Comparison of ENCODE assay signal across 1 cellular context in genomic region chr19:43624933-43625332, GRCh38.
TF ChIP-seq lines count a peak whose summit lies in the region.

No MANE protein-coding gene starts in this region.

TF ChIP-seq in K562, 482 proteins besides CTCF, POLR2A, EP300 and RAD21 (continues in another document):
- no peak for TF ChIP-seq HNRNPH1 (optimal IDR thresholded peaks at IDR 0.05; ENCODE audit: low read depth, low read length)
- TF ChIP-seq NR1H2 (CRISPR knock-in tag; IDR thresholded peaks at IDR 0.05): no peak
- no peak for TF ChIP-seq E2F5 (CRISPR knock-in tag; IDR thresholded peaks at IDR 0.05)
- no peak for TF ChIP-seq POLR2H (tag; IDR thresholded peaks at IDR 0.05; ENCODE audit: low read depth)
- TF ChIP-seq FOS (IDR thresholded peaks at IDR 0.05; ENCODE audit: extremely low read depth, insufficient read length): no peak
- no peak for TF ChIP-seq JUN (IDR thresholded peaks at IDR 0.05; ENCODE audit: borderline replicate concordance, low read depth, low read length)
- no peak for TF ChIP-seq JUN (CRISPR knock-in tag; IDR thresholded peaks at IDR 0.05; ENCODE audit: borderline replicate concordance)
- TF ChIP-seq CBFA2T3 (IDR thresholded peaks at IDR 0.05): peak; percentile 42; the same call in 1 of the 2 replicates
- peak in 1 of 2 experiments; percentile 49 for TF ChIP-seq E2F6 (IDR thresholded peaks at IDR 0.05; ENCODE audit: borderline replicate concordance in 1 of 2, extremely low read depth in 1 of 2, insufficient read depth in 1 of 2, insufficient read length in 1 of 2, low read depth in 1 of 2, low read length in 1 of 2, poor library complexity in 1 of 2, severe bottlenecking in 1 of 2)
- no peak for TF ChIP-seq ZNF764 (CRISPR knock-in tag; IDR thresholded peaks at IDR 0.05; ENCODE audit: low read depth)
- TF ChIP-seq TEAD4 (IDR thresholded peaks at IDR 0.05; ENCODE audit: low read length): peak; percentile 13; the same call in 1 of the 2 replicates
- no peak for TF ChIP-seq TEAD4 (CRISPR knock-in tag; IDR thresholded peaks at IDR 0.05; ENCODE audit: borderline replicate concordance)
- no peak for TF ChIP-seq JUND (IDR thresholded peaks at IDR 0.05; ENCODE audit: borderline replicate concordance, low read depth, low read length)
- peak; percentile 18; the same call in 1 of the 3 replicates for TF ChIP-seq JUND (tag; IDR thresholded peaks at IDR 0.05; ENCODE audit: borderline replicate concordance, low read depth, low read length)
- TF ChIP-seq PTRF (tag; IDR thresholded peaks at IDR 0.05): no peak
- no peak for TF ChIP-seq ZSCAN29 (IDR thresholded peaks at IDR 0.05)
- 0 out of 2 replicates have a peak, but pooled peaks have one; percentile 33 for TF ChIP-seq SMC3 (conservative IDR thresholded peaks at IDR 0.05; ENCODE audit: insufficient read depth, low read depth, low read length)
- no peak for TF ChIP-seq ZNF280A (IDR thresholded peaks at IDR 0.05; ENCODE audit: low read depth, partially characterized antibody)
- no peak for TF ChIP-seq GTF2B (IDR thresholded peaks at IDR 0.05; ENCODE audit: extremely low read depth, insufficient read length)
- TF ChIP-seq SIRT6 (IDR thresholded peaks at IDR 0.05; ENCODE audit: low read depth, low read length): no peak
- no peak for TF ChIP-seq MTA2 (IDR thresholded peaks at IDR 0.05; ENCODE audit: low read depth)
- TF ChIP-seq SP1 (CRISPR knock-in tag; IDR thresholded peaks at IDR 0.05): peak; percentile 61
- TF ChIP-seq IRF1 (CRISPR knock-in tag; IDR thresholded peaks at IDR 0.05; ENCODE audit: borderline replicate concordance): no peak
- TF ChIP-seq POLR2B (IDR thresholded peaks at IDR 0.05; ENCODE audit: low read depth, partially characterized antibody): no peak
- peak; percentile 49 for TF ChIP-seq HNRNPLL (IDR thresholded peaks at IDR 0.05; ENCODE audit: low read depth, low read length, poor library complexity, severe bottlenecking)
- no peak for TF ChIP-seq WHSC1 (IDR thresholded peaks at IDR 0.05; ENCODE audit: low read length)
- no peak for TF ChIP-seq NR2C2 (CRISPR knock-in tag; IDR thresholded peaks at IDR 0.05)
- no peak for TF ChIP-seq NR2C2 (tag; IDR thresholded peaks at IDR 0.05)
- TF ChIP-seq ERF (CRISPR knock-in tag; IDR thresholded peaks at IDR 0.05): no peak
- peak; percentile 65 to 68; a peak in 1 of 4 replicates for TF ChIP-seq UBTF (IDR thresholded peaks at IDR 0.05; ENCODE audit: borderline replicate concordance in 1 of 2, low read depth in 2 of 2, low read length in 2 of 2)
- no peak for TF ChIP-seq CBX2 (IDR thresholded peaks at IDR 0.05; ENCODE audit: insufficient read depth, low read length, poor library complexity, severe bottlenecking)
- TF ChIP-seq ASH1L (IDR thresholded peaks at IDR 0.05; ENCODE audit: borderline replicate concordance, low read depth, partially characterized antibody): no peak
- TF ChIP-seq NEUROD1 (IDR thresholded peaks at IDR 0.05; ENCODE audit: borderline replicate concordance, low read depth, low read length, partially characterized antibody): peak; percentile 16
- peak; percentile 34 for TF ChIP-seq CTCFL (IDR thresholded peaks at IDR 0.05; ENCODE audit: borderline replicate concordance, insufficient read depth, low read depth, low read length, poor library complexity, severe bottlenecking)
- no peak for TF ChIP-seq FOXJ2 (tag; IDR thresholded peaks at IDR 0.05)
- no peak for TF ChIP-seq U2AF1 (optimal IDR thresholded peaks at IDR 0.05; ENCODE audit: low read depth, low read length)
- TF ChIP-seq RCOR1 (IDR thresholded peaks at IDR 0.05; ENCODE audit: borderline replicate concordance in 1 of 2, low read depth in 2 of 2, low read length in 2 of 2): peak in 1 of 2 experiments; percentile 67; a peak in 2 of 4 replicates
- TF ChIP-seq TCF3 (CRISPR knock-in tag; IDR thresholded peaks at IDR 0.05): peak; percentile 63
- TF ChIP-seq MYC (IDR thresholded peaks at IDR 0.05; ENCODE audit: low read depth, low read length): 0 out of 2 replicates have a peak, but pooled peaks have one; percentile 47
- TF ChIP-seq MYC (CRISPR knock-in tag; IDR thresholded peaks at IDR 0.05; ENCODE audit: borderline replicate concordance, low read depth): no peak
- TF ChIP-seq DACH1 (IDR thresholded peaks at IDR 0.05; ENCODE audit: partially characterized antibody): no peak
- no peak for TF ChIP-seq SETDB1 (IDR thresholded peaks at IDR 0.05; ENCODE audit: low read length)
- TF ChIP-seq SIX5 (IDR thresholded peaks at IDR 0.05; ENCODE audit: borderline replicate concordance in 1 of 2, insufficient read depth in 1 of 2, low read depth in 1 of 2, low read length in 2 of 2): no peak
- no peak for TF ChIP-seq ZNF639 (CRISPR knock-in tag; conservative IDR thresholded peaks at IDR 0.05 in 1 of 2, IDR thresholded peaks at IDR 0.05 in 1 of 2)
- TF ChIP-seq BRD4 (IDR thresholded peaks at IDR 0.05): no peak
- no peak for TF ChIP-seq PATZ1 (CRISPR knock-in tag; IDR thresholded peaks at IDR 0.05; ENCODE audit: borderline replicate concordance)
- no peak for TF ChIP-seq CUX1 (CRISPR knock-in tag; IDR thresholded peaks at IDR 0.05)
